ENCODE assay signal across 13 cellular contexts in the genomic region with DNA sequence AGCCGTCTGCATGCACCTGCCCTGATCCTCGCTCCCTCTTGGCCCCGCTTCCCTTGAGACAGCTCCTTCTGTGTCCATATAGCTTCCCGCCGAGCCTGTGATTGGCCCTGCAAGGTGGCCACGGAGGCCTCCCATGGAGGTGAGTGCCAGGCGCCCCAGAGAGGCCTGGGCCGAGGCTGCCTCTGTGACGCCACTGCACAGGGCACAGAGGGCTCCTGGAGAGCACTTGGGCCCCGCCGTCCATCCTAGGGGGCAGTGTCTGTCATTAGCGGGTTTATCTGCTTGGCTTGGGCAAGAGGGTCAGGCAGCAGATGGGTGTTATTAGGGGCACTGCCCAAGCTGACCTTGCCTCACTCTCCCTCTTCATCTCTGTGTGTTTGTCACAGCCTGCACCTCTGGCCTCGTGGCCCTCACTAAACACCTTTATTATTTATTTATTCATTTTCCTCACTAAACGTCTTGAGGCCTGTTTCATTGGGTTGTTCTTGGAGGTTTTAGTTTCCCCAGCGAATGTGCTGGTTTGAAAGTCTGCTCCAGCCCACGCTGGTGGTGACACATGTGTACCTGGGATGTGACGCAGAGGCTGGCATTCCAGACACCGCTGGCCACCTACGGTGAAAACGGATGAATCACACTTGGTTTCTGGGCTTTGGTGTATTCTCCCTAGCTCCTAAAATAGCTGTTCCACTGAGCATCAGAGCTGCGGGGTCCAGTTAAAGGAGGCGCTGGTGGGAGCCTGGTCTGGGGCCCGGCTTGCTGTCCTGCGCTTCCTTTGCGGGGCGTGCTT. TPM values are rescaled to one million over a fixed set of nuclear protein-coding genes. Genes with fewer than 3 reads are reported as not detected.
A peak's percentile ranks its signal among the peaks of the same experiment; 100 is the strongest.
DNase-seq lines count a peak whose midpoint lies in the region; ATAC-seq and TF ChIP-seq lines count a peak whose summit lies in the region.
"Had no signal": no experiment of that assay in that cellular context is flagged by ENCODE, and none has a peak within 500 bp of the region (broad histone marks: within the 10 kb centered on the region; RNA-seq: fewer than 3 reads in every experiment).

No MANE protein-coding gene starts in this region.

- no peaks in the 10 kb centered on the region for H3K27me3 Mint-ChIP-seq in activated CD4-positive, alpha-beta T cell treated with anti-CD3 and anti-CD28 coated beads, Interleukin-2, amount 10 ng/mL, durations not matched to agents 7 days and 5 days

- H3K4me1 ChIP-seq in foreskin keratinocyte, result no peaks in the 10 kb centered on the region

- no peaks in the 10 kb centered on the region for H3K9me3 Mint-ChIP-seq in activated CD4-positive, alpha-beta T cell treated with anti-CD3 and anti-CD28 coated beads, Interleukin-2, amount 10 ng/mL, durations not matched to agents 7 days and 5 days

- no peak overlapping the region for H3K27ac ChIP-seq in foreskin keratinocyte
- H3K27ac ChIP-seq: HL-60, lower lobe of right lung, thyroid gland had no signal

- no peak for TF ChIP-seq CTCF in foreskin keratinocyte (conservative IDR thresholded peaks at IDR 0.05)

- ATAC-seq in foreskin keratinocyte (peak; percentile 45), HG03139 (IDR thresholded peaks at IDR 0.05; ENCODE audit: unreplicated experiment) (no peak), HG03439 (IDR thresholded peaks at IDR 0.05; ENCODE audit: unreplicated experiment) (no peak)
- ATAC-seq: lower lobe of right lung had no signal

- no peak overlapping the region for H3K27ac Mint-ChIP-seq in activated CD4-positive, alpha-beta T cell treated with anti-CD3 and anti-CD28 coated beads, Interleukin-2, amount 10 ng/mL, durations not matched to agents 7 days and 5 days

- H3K27me3 ChIP-seq in foreskin keratinocyte, result no peaks in the 10 kb centered on the region
- H3K27me3 ChIP-seq: thyroid gland had no signal

- POLR2A ChIA-PET in activated CD4-positive, alpha-beta T cell treated with anti-CD3 and anti-CD28 coated beads, Interleukin-2, amount 10 ng/mL, durations not matched to agents 7 days and 5 days (lab: Charles Lee), result no interaction called here

- H3K4me3 Mint-ChIP-seq in activated CD4-positive, alpha-beta T cell treated with anti-CD3 and anti-CD28 coated beads, Interleukin-2, amount 10 ng/mL, durations not matched to agents 7 days and 5 days, result no peak overlapping the region

- peak; percentile 16 to 24 for DNase-seq in activated CD4-positive, alpha-beta T cell treated with anti-CD3 and anti-CD28 coated beads for 4 hours
- DNase-seq in activated CD4-positive, alpha-beta T cell treated with anti-CD3 and anti-CD28 coated beads, Interleukin-2, amount 10 ng/mL, durations not matched to agents 7 days and 5 days, result no peak
- peak; percentile 60 to 62 for DNase-seq in activated T-cell treated with anti-CD3 and anti-CD28 coated beads, Interleukin-2, amount 50 U/mL, for 48 hours
- DNase-seq in foreskin keratinocyte (no peak), HuH-7 (ENCODE audit: low spot score) (no peak)
- peak; percentile 26 to 34 for DNase-seq in stimulated activated CD4-positive, alpha-beta T cell treated with anti-CD3 and anti-CD28 coated beads, Interleukin-2, amount 100 ng/mL, for 48 hours
- DNase-seq: amniotic stem cell, lower lobe of right lung, NCI-H1930, thyroid gland had no signal

- peaks cover 35% of the 10 kb centered on the region for H3K4me1 Mint-ChIP-seq in activated CD4-positive, alpha-beta T cell treated with anti-CD3 and anti-CD28 coated beads, Interleukin-2, amount 10 ng/mL, durations not matched to agents 7 days and 5 days

- CTCF ChIA-PET in activated CD4-positive, alpha-beta T cell treated with anti-CD3 and anti-CD28 coated beads, Interleukin-2, amount 10 ng/mL, durations not matched to agents 7 days and 5 days (lab: Charles Lee), result interaction anchor here (1.3 kb wide), 1 partner anchor 10 kb away, joined by 4 read pairs; no protein-coding TSS in a partner anchor

- H3K36me3 Mint-ChIP-seq in activated CD4-positive, alpha-beta T cell treated with anti-CD3 and anti-CD28 coated beads, Interleukin-2, amount 10 ng/mL, durations not matched to agents 7 days and 5 days (ENCODE audit: low read depth), result no peaks in the 10 kb centered on the region

RNA-seq across cellular contexts. Expression of a gene that starts 5.9 kb away (rescaled TPM):
- 10 to 100 TPM; 16.9 to 17.2 TPM for total RNA-seq in activated CD4-positive, alpha-beta T cell treated with anti-CD3 and anti-CD28 coated beads, Interleukin-2, amount 10 ng/mL, durations not matched to agents 7 days and 5 days
- 61.4 and 68.0 TPM in 2 replicates for total RNA-seq in foreskin keratinocyte
- 74.5 and 79.5 TPM in 2 replicates for polyA plus RNA-seq in foreskin keratinocyte

RNA-seq across cellular contexts. Expression of a gene that starts 6.3 kb away (rescaled TPM):
- 10 to 100 TPM; 36.4 to 37.4 TPM for total RNA-seq in activated CD4-positive, alpha-beta T cell treated with anti-CD3 and anti-CD28 coated beads, Interleukin-2, amount 10 ng/mL, durations not matched to agents 7 days and 5 days
- total RNA-seq in foreskin keratinocyte, result 33.9 and 41.5 TPM in 2 replicates
- 28.0 and 38.8 TPM in 2 replicates for polyA plus RNA-seq in foreskin keratinocyte

Comparison
In these comparisons a context has a peak if more than half of its experiments do, and no peak if none do; other contexts are left out.
1. DNase-seq: peak in activated CD4-positive, alpha-beta T cell treated with anti-CD3 and anti-CD28 coated beads for 4 hours (2 of 2), activated T-cell treated with anti-CD3 and anti-CD28 coated beads, Interleukin-2, amount 50 U/mL, for 48 hours (2 of 2) and stimulated activated CD4-positive, alpha-beta T cell treated with anti-CD3 and anti-CD28 coated beads, Interleukin-2, amount 100 ng/mL, for 48 hours (2 of 2); none in activated CD4-positive, alpha-beta T cell treated with anti-CD3 and anti-CD28 coated beads, Interleukin-2, amount 10 ng/mL, durations not matched to agents 7 days and 5 days (single experiment), foreskin keratinocyte (0 of 2) and HuH-7 (single experiment).